Comparison of ENCODE assay signal across 17 cellular contexts in genomic region chr2:30194421-30194820, GRCh38. TPM values are rescaled to one million over a fixed set of nuclear protein-coding genes. Genes with fewer than 3 reads are reported as not detected.
A peak's percentile ranks its signal among the peaks of the same experiment; 100 is the strongest.
DNase-seq lines count a peak whose midpoint lies in the region; ATAC-seq and TF ChIP-seq lines count a peak whose summit lies in the region.
"Had no signal": no experiment of that assay in that cellular context is flagged by ENCODE, and none has a peak within 500 bp of the region (broad histone marks: within the 10 kb centered on the region; RNA-seq: fewer than 3 reads in every experiment).

No MANE protein-coding gene starts in this region.

- TF ChIP-seq CTCF in H9 (conservative IDR thresholded peaks at IDR 0.05) = no peak

- no peaks in the 10 kb centered on the region for H3K79me1 ChIP-seq in H9 (ENCODE audit: insufficient read depth, low read depth, low read length, poor library complexity, severe bottlenecking)
- H3K79me1 ChIP-seq in trophoblast cell (ENCODE audit: low read length) = no peaks in the 10 kb centered on the region

- H4K91ac ChIP-seq in H9 (ENCODE audit: insufficient read length, low read depth, low read length) (peak overlapping the region; percentile 15), trophoblast cell (ENCODE audit: low read depth, low read length) (no peak overlapping the region)

- H3K4me3 Mint-ChIP-seq in H9 = no peak overlapping the region
- H3K4me3 Mint-ChIP-seq in T-helper 17 cell = no peak overlapping the region
- no peak overlapping the region for H3K4me3 Mint-ChIP-seq in activated T-helper 17 cell treated with anti-CD3 and anti-CD28 coated beads, Interleukin-2, amount 50 U/mL, for 72 hours
- H3K4me3 Mint-ChIP-seq: CD4-positive, alpha-beta memory T cell had no signal

- H3K4me2 ChIP-seq in H9 (ENCODE audit: insufficient read depth, insufficient read length, low read length) (no peak overlapping the region), trophoblast cell (ENCODE audit: low read length) (no peak overlapping the region)
- H3K4me2 ChIP-seq: A549 had no signal

- WGBS in H9 (ENCODE audit: extremely low coverage, insufficient read length, low lambda C conversion rate) = no CpG with 5 or more reads among the region's 7 CpGs
- no CpG with 5 or more reads among the region's 7 CpGs for WGBS in trophoblast cell (ENCODE audit: extremely low coverage, insufficient coverage, insufficient read length)

- H4K8ac ChIP-seq in H9 (replicated peaks; ENCODE audit: insufficient read length, low read depth, low read length) (peak overlapping the region; percentile 19), trophoblast cell (ENCODE audit: low read depth, low read length) (no peak overlapping the region)

- no peak overlapping the region for H2BK20ac ChIP-seq in H9 (ENCODE audit: low read depth, low read length, poor library complexity, severe bottlenecking)

- no peak overlapping the region for H3K27ac ChIP-seq in H9 (ENCODE audit: insufficient read length, low read depth, low read length)
- no peak overlapping the region for H3K27ac ChIP-seq in trophoblast cell (ENCODE audit: low read depth, low read length)
- H3K27ac ChIP-seq: A549, C4-2B, GM23248 had no signal

- H3K27me3 ChIP-seq in H9 (ENCODE audit: insufficient read depth, low read length) (no peaks in the 10 kb centered on the region), trophoblast cell (ENCODE audit: insufficient read depth, low read length) (no peaks in the 10 kb centered on the region)
- H3K27me3 ChIP-seq: BE2C had no signal

- H2BK12ac ChIP-seq in H9 (ENCODE audit: insufficient read length, low read depth, low read length) = no peak overlapping the region
- H2BK12ac ChIP-seq in trophoblast cell (ENCODE audit: low read length) = no peak overlapping the region

- H3K4me1 Mint-ChIP-seq in H9 (peaks cover 23 to 24% of the 10 kb centered on the region in 2 experiments), T-helper 17 cell (peaks cover 4% of the 10 kb centered on the region)
- no peaks in the 10 kb centered on the region for H3K4me1 Mint-ChIP-seq in activated T-helper 17 cell treated with anti-CD3 and anti-CD28 coated beads, Interleukin-2, amount 50 U/mL, for 72 hours
- H3K4me1 Mint-ChIP-seq: CD4-positive, alpha-beta memory T cell had no signal

- H3K4ac ChIP-seq in H9 (ENCODE audit: low read depth, low read length) (no peak overlapping the region), trophoblast cell (ENCODE audit: low read depth, low read length) (no peak overlapping the region)

- peaks cover 0 to 10% (median 2%) of the 10 kb centered on the region in 3 experiments; a peak in 2 of 7 replicates for H3K36me3 Mint-ChIP-seq in H9 (ENCODE audit: insufficient read depth in 1 of 3, low read depth in 3 of 3)
- peaks cover 3% of the 10 kb centered on the region for H3K36me3 Mint-ChIP-seq in T-helper 17 cell (ENCODE audit: low read depth)
- H3K36me3 Mint-ChIP-seq in activated T-helper 17 cell treated with anti-CD3 and anti-CD28 coated beads, Interleukin-2, amount 50 U/mL, for 72 hours (ENCODE audit: low read depth) = no peaks in the 10 kb centered on the region
- H3K36me3 Mint-ChIP-seq: CD4-positive, alpha-beta memory T cell had no signal

- no peak overlapping the region for H3K56ac ChIP-seq in H9 (ENCODE audit: insufficient read length, low read depth, low read length)

- H2AK5ac ChIP-seq in H9 (ENCODE audit: insufficient read length, low read length) (no peak overlapping the region), trophoblast cell (ENCODE audit: low read length) (no peak overlapping the region)

- H2BK5ac ChIP-seq in H9 (ENCODE audit: insufficient read length, low read length) = no peak overlapping the region
- H2BK5ac ChIP-seq in trophoblast cell (ENCODE audit: low read depth, low read length, poor library complexity) = no peak overlapping the region

- H4K20me1 ChIP-seq in H9 (ENCODE audit: control insufficient read depth, insufficient read depth, insufficient read length) = no peaks in the 10 kb centered on the region

- no peak overlapping the region for H2BK120ac ChIP-seq in H9 (ENCODE audit: low read depth, low read length, poor library complexity, severe bottlenecking)
- H2BK120ac ChIP-seq in trophoblast cell (ENCODE audit: insufficient read depth, low read length, poor library complexity) = no peak overlapping the region

- H3K27me3 Mint-ChIP-seq in H9 (ENCODE audit: low read depth) (no peaks in the 10 kb centered on the region; the same call in 1 of the 2 replicates), T-helper 17 cell (peaks cover 24% of the 10 kb centered on the region)
- no peaks in the 10 kb centered on the region for H3K27me3 Mint-ChIP-seq in activated T-helper 17 cell treated with anti-CD3 and anti-CD28 coated beads, Interleukin-2, amount 50 U/mL, for 72 hours
- H3K27me3 Mint-ChIP-seq: CD4-positive, alpha-beta memory T cell had no signal

- H2AFZ ChIP-seq in H9 (ENCODE audit: low read length) = no peak overlapping the region
- no peak overlapping the region for H2AFZ ChIP-seq in trophoblast cell (ENCODE audit: insufficient read depth, low read length, poor library complexity)
- H2AFZ ChIP-seq: GM23248 had no signal

- H3K9ac ChIP-seq in H9 (ENCODE audit: extremely low read depth, insufficient read length, low read length) = no peak overlapping the region
- peak overlapping the region; percentile 8 for H3K9ac ChIP-seq in trophoblast cell (ENCODE audit: low read length)
- H3K9ac ChIP-seq: GM23248 had no signal

- intact Hi-C loops in left ventricle myocardium superior (cut with micrococcal nuclease) (no loop called here), head of caudate nucleus (cut with DNase I) (no loop called here)

- peaks cover 4 to 5% of the 10 kb centered on the region in 2 experiments; a peak in 3 of 5 replicates for H3K9me3 Mint-ChIP-seq in H9
- H3K9me3 Mint-ChIP-seq in activated T-helper 17 cell treated with anti-CD3 and anti-CD28 coated beads, Interleukin-2, amount 50 U/mL, for 72 hours = no peaks in the 10 kb centered on the region
- H3K9me3 Mint-ChIP-seq: CD4-positive, alpha-beta memory T cell had no signal

- H3K79me2 ChIP-seq in H9 (ENCODE audit: insufficient read depth, low read length) (no peaks in the 10 kb centered on the region), trophoblast cell (ENCODE audit: control insufficient read depth, insufficient read depth, low read length, poor library complexity) (no peaks in the 10 kb centered on the region)

- H3K14ac ChIP-seq in H9 (ENCODE audit: insufficient read depth, low read length) (no peak overlapping the region), trophoblast cell (ENCODE audit: low read length) (no peak overlapping the region)

- peak overlapping the region in 1 of 3 experiments; percentile 78; a peak in 2 of 7 replicates for H3K27ac Mint-ChIP-seq in H9
- peak overlapping the region; percentile 81 for H3K27ac Mint-ChIP-seq in T-helper 17 cell
- H3K27ac Mint-ChIP-seq in activated T-helper 17 cell treated with anti-CD3 and anti-CD28 coated beads, Interleukin-2, amount 50 U/mL, for 72 hours = no peak overlapping the region

- ATAC-seq in T-helper 17 cell (no peak), left ventricle myocardium superior (peak; percentile 46), esophagus mucosa (no peak)
- no peak for ATAC-seq in activated T-helper 17 cell treated with anti-CD3 and anti-CD28 coated beads, Interleukin-2, amount 50 U/mL, for 72 hours (replicated peaks)
- ATAC-seq: A549 had no signal

- H3K36me3 ChIP-seq in trophoblast cell (ENCODE audit: control insufficient read depth in 1 of 2, insufficient read depth in 2 of 2, low read length in 2 of 2) = no peaks in the 10 kb centered on the region
- H3K36me3 ChIP-seq: BE2C had no signal

- H3K4me3 ChIP-seq in trophoblast cell (ENCODE audit: low read depth, low read length) = no peak overlapping the region
- H3K4me3 ChIP-seq: A549, GM23248 had no signal

- no peak overlapping the region for H2BK15ac ChIP-seq in H9 (ENCODE audit: low read depth, low read length)

- H3K18ac ChIP-seq in H9 (ENCODE audit: insufficient read length, low read depth, low read length) = no peak overlapping the region
- no peak overlapping the region for H3K18ac ChIP-seq in trophoblast cell (ENCODE audit: low read length)

- no peak overlapping the region for H3T11ph ChIP-seq in H9 (ENCODE audit: low read length)

- H4K5ac ChIP-seq in H9 (ENCODE audit: insufficient read length, low read depth, low read length) = no peak overlapping the region

- DNase-seq in H9 = no peak
- no peak for DNase-seq in T-helper 17 cell
- DNase-seq in left ventricle myocardium superior = no peak
- DNase-seq in trophoblast cell = no peak
- no peak for DNase-seq in head of caudate nucleus
- DNase-seq: BE2C; CD4-positive, alpha-beta memory T cell; COR-L47; DMS153; DMS79 treated with DMSO at 0.1 percent for 48 hours; EL; GM23248; H7 had no signal

- no peak overlapping the region for H4K12ac ChIP-seq in trophoblast cell (ENCODE audit: low read depth, low read length)

- H3K4me1 ChIP-seq in H9 (ENCODE audit: insufficient read depth, low read length) = no peaks in the 10 kb centered on the region; the same call in 1 of the 2 replicates
- no peaks in the 10 kb centered on the region for H3K4me1 ChIP-seq in trophoblast cell (ENCODE audit: control insufficient read depth in 1 of 2, insufficient read depth in 2 of 2, low read length in 2 of 2)
- H3K4me1 ChIP-seq: A549, BE2C had no signal

- no peak overlapping the region for H3K23ac ChIP-seq in H9 (ENCODE audit: insufficient read length, low read depth, low read length)
- H3K23ac ChIP-seq in trophoblast cell (ENCODE audit: low read length) = no peak overlapping the region

- H3K23me2 ChIP-seq in H9 (ENCODE audit: insufficient read length, low read depth, low read length, poor library complexity, severe bottlenecking) = no peaks in the 10 kb centered on the region

- H3K9me3 ChIP-seq in H9 (ENCODE audit: control insufficient read depth, low read depth, low read length) (no peaks in the 10 kb centered on the region), T-helper 17 cell (ENCODE audit: control insufficient read depth, low read length, poor library complexity, severe bottlenecking) (no peaks in the 10 kb centered on the region), trophoblast cell (ENCODE audit: insufficient read depth, low read depth, low read length) (peaks cover 1% of the 10 kb centered on the region)
- H3K9me3 ChIP-seq: A549, BE2C had no signal

RNA-seq across cellular contexts. Expression of gene LBH, which starts 36.9 kb away (rescaled TPM):
- total RNA-seq in H9 (2021) (51.6 and 53.0 TPM in 2 replicates), T-helper 17 cell (100 to 1,000 TPM; 118 to 127 TPM), left ventricle myocardium superior (129 TPM), esophagus mucosa (4.0 TPM)
- polyA plus RNA-seq in trophoblast cell (2013) = 120 and 147 TPM in 2 replicates
- 100 to 1,000 TPM in 1 of 2 donors, 10 to 100 TPM in 1; 38.9 to 154 TPM for total RNA-seq in activated T-helper 17 cell treated with anti-CD3 and anti-CD28 coated beads, Interleukin-2, amount 50 U/mL, for 72 hours

RNA-seq across cellular contexts. Expression of gene YPEL5, which starts 47.6 kb away (rescaled TPM):
- total RNA-seq in H9 (2021) (28.3 and 28.5 TPM in 2 replicates), T-helper 17 cell (100 to 1,000 TPM; 614 to 922 TPM), left ventricle myocardium superior (76.3 TPM), esophagus mucosa (56.4 TPM)
- 103 and 105 TPM in 2 replicates for polyA plus RNA-seq in trophoblast cell (2013)
- total RNA-seq in activated T-helper 17 cell treated with anti-CD3 and anti-CD28 coated beads, Interleukin-2, amount 50 U/mL, for 72 hours = 10 to 100 TPM; 27.1 to 55.3 TPM
